1 cellular context compared by ENCODE assay signal in genomic region chr16:11201498-11202259, GRCh38.
A peak's percentile ranks its signal among the peaks of the same experiment; 100 is the strongest.
TF ChIP-seq lines count a peak whose summit lies in the region.

No MANE protein-coding gene starts in this region.

TF ChIP-seq in K562, 482 proteins besides CTCF, POLR2A, EP300 and RAD21 (continued from another document and continues in another):
- no peak for TF ChIP-seq CHD7 (IDR thresholded peaks at IDR 0.05; ENCODE audit: low read depth, low read length)
- TF ChIP-seq SETDB1 (IDR thresholded peaks at IDR 0.05; ENCODE audit: low read length) = no peak
- TF ChIP-seq ARID2 (IDR thresholded peaks at IDR 0.05) = no peak
- no peak for TF ChIP-seq KAT8 (IDR thresholded peaks at IDR 0.05; ENCODE audit: low read depth)
- TF ChIP-seq OTX1 (CRISPR knock-in tag; IDR thresholded peaks at IDR 0.05) = no peak
- no peak for TF ChIP-seq ZNF347 (CRISPR knock-in tag; IDR thresholded peaks at IDR 0.05; ENCODE audit: low read depth)
- TF ChIP-seq RBFOX2 (IDR thresholded peaks at IDR 0.05; ENCODE audit: low read depth, low read length) = peak; percentile 65
- no peak for TF ChIP-seq COPS2 (conservative IDR thresholded peaks at IDR 0.05)
- TF ChIP-seq SMARCC2 (IDR thresholded peaks at IDR 0.05; ENCODE audit: low read depth) = peak; percentile 90
- no peak for TF ChIP-seq EHMT2 (IDR thresholded peaks at IDR 0.05)
- no peak for TF ChIP-seq ZMIZ1 (IDR thresholded peaks at IDR 0.05; ENCODE audit: low read depth in 2 of 2, low read length in 2 of 2)
- TF ChIP-seq RBM39 (optimal IDR thresholded peaks at IDR 0.05; ENCODE audit: low read depth, low read length) = no peak
- no peak for TF ChIP-seq SNAPC5 (CRISPR knock-in tag; IDR thresholded peaks at IDR 0.05)
- TF ChIP-seq NFE2L1 (tag; IDR thresholded peaks at IDR 0.05; ENCODE audit: borderline replicate concordance, low read depth) = peak; percentile 47; the same call in 1 of the 2 replicates
- 0 out of 4 replicates have a peak, but pooled peaks of 1 of the 2 experiments have one; percentile 17 for TF ChIP-seq BCLAF1 (IDR thresholded peaks at IDR 0.05; ENCODE audit: borderline replicate concordance in 1 of 2, control insufficient read depth in 1 of 2, low read depth in 2 of 2, low read length in 1 of 2)
- TF ChIP-seq NCOR1 (IDR thresholded peaks at IDR 0.05) = no peak; the same call in 1 of the 2 replicates
- peak in 1 of 2 experiments; percentile 84; a peak in 1 of 4 replicates for TF ChIP-seq HDAC1 (IDR thresholded peaks at IDR 0.05)
- no peak for TF ChIP-seq MLX (CRISPR knock-in tag; conservative IDR thresholded peaks at IDR 0.05)
- no peak for TF ChIP-seq ZNF586 (CRISPR knock-in tag; conservative IDR thresholded peaks at IDR 0.05)
- TF ChIP-seq ZFX (CRISPR knock-in tag; IDR thresholded peaks at IDR 0.05) = 0 out of 2 replicates have a peak, but pooled peaks have one; percentile 23
- TF ChIP-seq MIER1 (IDR thresholded peaks at IDR 0.05; ENCODE audit: low read depth) = no peak
- TF ChIP-seq NR2C2 (CRISPR knock-in tag; IDR thresholded peaks at IDR 0.05) = no peak
- peak; percentile 60 for TF ChIP-seq NR2C2 (tag; IDR thresholded peaks at IDR 0.05)
- no peak for TF ChIP-seq JUNB (CRISPR knock-in tag; conservative IDR thresholded peaks at IDR 0.05)
- TF ChIP-seq FOXA1 (IDR thresholded peaks at IDR 0.05; ENCODE audit: borderline replicate concordance) = no peak
- TF ChIP-seq GTF3C2 (IDR thresholded peaks at IDR 0.05; ENCODE audit: borderline replicate concordance, extremely low read depth, insufficient read length) = no peak
- TF ChIP-seq HNRNPLL (IDR thresholded peaks at IDR 0.05; ENCODE audit: low read depth, low read length, poor library complexity, severe bottlenecking) = no peak
- no peak for TF ChIP-seq ID3 (CRISPR knock-in tag; IDR thresholded peaks at IDR 0.05)
- TF ChIP-seq ID3 (tag; IDR thresholded peaks at IDR 0.05) = 0 out of 2 replicates have a peak, but pooled peaks have one; percentile 27
- TF ChIP-seq ILF3 (IDR thresholded peaks at IDR 0.05; ENCODE audit: borderline replicate concordance) = no peak
- TF ChIP-seq NFRKB (IDR thresholded peaks at IDR 0.05; ENCODE audit: low read depth) = peak; percentile 68
- peak; percentile 34; the same call in 1 of the 2 replicates for TF ChIP-seq PHF8 (IDR thresholded peaks at IDR 0.05; ENCODE audit: borderline replicate concordance, low read length)
- no peak; the same call in 1 of the 2 replicates for TF ChIP-seq ZSCAN29 (IDR thresholded peaks at IDR 0.05)
- no peak for TF ChIP-seq ATF4 (CRISPR knock-in tag; IDR thresholded peaks at IDR 0.05)
